In genomic region chr22:23281406-23282088, GRCh38 we compare ENCODE assay signal across 8 cellular contexts.
A peak's percentile ranks its signal among the peaks of the same experiment; 100 is the strongest.
DNase-seq lines count a peak whose midpoint lies in the region; ATAC-seq and TF ChIP-seq lines count a peak whose summit lies in the region.

No MANE protein-coding gene starts in this region.

- ATAC-seq in HG03442 (IDR thresholded peaks at IDR 0.05; ENCODE audit: unreplicated experiment) = no peak

- no peak overlapping the region for H3K4me3 ChIP-seq in cardiac fibroblast (replicated peaks in 1 of 2; ENCODE audit: low read depth in 2 of 2, low read length in 2 of 2)

- TF ChIP-seq CTCF in cardiac fibroblast (IDR thresholded peaks at IDR 0.05; ENCODE audit: low read depth, low read length) = peak; percentile 88

- DNase-seq in SIG-M5 treated with dmso at 0.1 percent for 504 hours (lab: John Stamatoyannopoulos, UW; ENCODE audit: unreplicated experiment) (peak; percentile 29), SIG-M5 (lab: John Stamatoyannopoulos, UW) (no peak), NCI-H2171 (lab: John Stamatoyannopoulos, UW) (peak; percentile 53), cardiac fibroblast (ENCODE audit: low read depth in 2 of 2) (peak; percentile 72 to 82), kidney glomerular epithelial cell (lab: John Stamatoyannopoulos, UW) (peak; percentile 72)
- DNase-seq in activated CD4-positive, CD25-positive, alpha-beta regulatory T cell (lab: John Stamatoyannopoulos, UW) = peak; percentile 54 to 77 (median 66)
- peak; percentile 87 for DNase-seq in stimulated activated CD4-positive, alpha-beta T cell treated with anti-CD3 and anti-CD28 coated beads, Interleukin-15, amount 100 ng/mL, for 24 hours
